Comparison of ENCODE assay signal across 2 cellular contexts in the genomic region with DNA sequence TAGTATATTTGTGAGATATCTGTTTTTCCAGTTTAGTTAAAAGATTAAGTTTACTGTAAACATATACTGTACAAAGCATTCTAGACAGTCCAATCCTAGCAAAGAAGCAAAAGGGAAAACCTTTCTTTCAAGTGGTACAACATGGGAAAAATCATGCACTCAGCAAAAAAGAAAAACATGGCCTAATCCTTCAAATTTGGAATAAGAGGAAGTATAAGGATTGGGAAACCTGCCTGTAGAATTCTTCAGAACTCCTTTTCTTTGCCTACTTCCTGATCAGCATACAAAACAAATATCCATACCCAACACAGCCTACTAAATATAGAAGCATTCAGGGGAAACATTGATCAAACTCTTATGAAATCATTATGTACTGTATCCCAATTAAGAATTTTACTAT.
TF ChIP-seq lines count a peak whose summit lies in the region.

No MANE protein-coding gene starts in this region.

TF ChIP-seq in A549, 52 proteins besides CTCF, POLR2A, EP300 and RAD21:
- TF ChIP-seq CHD2 (IDR thresholded peaks at IDR 0.05; ENCODE audit: low read length, partially characterized antibody), result no peak
- no peak for TF ChIP-seq RFX5 (IDR thresholded peaks at IDR 0.05)
- TF ChIP-seq MAFK (IDR thresholded peaks at IDR 0.05; ENCODE audit: partially characterized antibody), result peak; percentile 59

TF ChIP-seq in K562, 482 proteins besides CTCF, POLR2A, EP300 and RAD21:
- no peak for TF ChIP-seq LARP7 (IDR thresholded peaks at IDR 0.05)
- TF ChIP-seq PHF8 (IDR thresholded peaks at IDR 0.05; ENCODE audit: borderline replicate concordance, low read length), result no peak
- TF ChIP-seq ZNF316 (IDR thresholded peaks at IDR 0.05), result peak; percentile 85
- peak; percentile 61; the same call in 1 of the 2 replicates for TF ChIP-seq MAFF (IDR thresholded peaks at IDR 0.05; ENCODE audit: low read length)
- TF ChIP-seq SMARCB1 (IDR thresholded peaks at IDR 0.05; ENCODE audit: insufficient read length, low read depth), result no peak
- TF ChIP-seq ZNF764 (CRISPR knock-in tag; IDR thresholded peaks at IDR 0.05; ENCODE audit: low read depth), result no peak
- peak; percentile 59 for TF ChIP-seq MAFG (tag; conservative IDR thresholded peaks at IDR 0.05)
- TF ChIP-seq LCOR (CRISPR knock-in tag; IDR thresholded peaks at IDR 0.05), result no peak
- TF ChIP-seq BDP1 (IDR thresholded peaks at IDR 0.05; ENCODE audit: insufficient read depth, insufficient read length), result no peak
- TF ChIP-seq C11orf30 (IDR thresholded peaks at IDR 0.05; ENCODE audit: low read depth), result peak; percentile 80
- TF ChIP-seq MAFK (IDR thresholded peaks at IDR 0.05; ENCODE audit: low read length), result peak; percentile 52
- TF ChIP-seq, protein P1, sequence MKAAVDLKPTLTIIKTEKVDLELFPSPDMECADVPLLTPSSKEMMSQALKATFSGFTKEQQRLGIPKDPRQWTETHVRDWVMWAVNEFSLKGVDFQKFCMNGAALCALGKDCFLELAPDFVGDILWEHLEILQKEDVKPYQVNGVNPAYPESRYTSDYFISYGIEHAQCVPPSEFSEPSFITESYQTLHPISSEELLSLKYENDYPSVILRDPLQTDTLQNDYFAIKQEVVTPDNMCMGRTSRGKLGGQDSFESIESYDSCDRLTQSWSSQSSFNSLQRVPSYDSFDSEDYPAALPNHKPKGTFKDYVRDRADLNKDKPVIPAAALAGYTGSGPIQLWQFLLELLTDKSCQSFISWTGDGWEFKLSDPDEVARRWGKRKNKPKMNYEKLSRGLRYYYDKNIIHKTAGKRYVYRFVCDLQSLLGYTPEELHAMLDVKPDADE (conservative IDR thresholded peaks at IDR 0.05; ENCODE audit: control insufficient read depth, low read depth, low read length), result no peak
- TF ChIP-seq, protein P2, sequence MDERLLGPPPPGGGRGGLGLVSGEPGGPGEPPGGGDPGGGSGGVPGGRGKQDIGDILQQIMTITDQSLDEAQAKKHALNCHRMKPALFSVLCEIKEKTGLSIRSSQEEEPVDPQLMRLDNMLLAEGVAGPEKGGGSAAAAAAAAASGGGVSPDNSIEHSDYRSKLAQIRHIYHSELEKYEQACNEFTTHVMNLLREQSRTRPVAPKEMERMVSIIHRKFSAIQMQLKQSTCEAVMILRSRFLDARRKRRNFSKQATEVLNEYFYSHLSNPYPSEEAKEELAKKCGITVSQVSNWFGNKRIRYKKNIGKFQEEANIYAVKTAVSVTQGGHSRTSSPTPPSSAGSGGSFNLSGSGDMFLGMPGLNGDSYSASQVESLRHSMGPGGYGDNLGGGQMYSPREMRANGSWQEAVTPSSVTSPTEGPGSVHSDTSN (CRISPR knock-in tag; IDR thresholded peaks at IDR 0.05; ENCODE audit: low read depth), result no peak
- TF ChIP-seq, protein P2 (tag; conservative IDR thresholded peaks at IDR 0.05; ENCODE audit: low read depth), result no peak
- TF ChIP-seq ZNF780A (CRISPR knock-in tag; IDR thresholded peaks at IDR 0.05), result no peak
- no peak for TF ChIP-seq BCLAF1 (IDR thresholded peaks at IDR 0.05; ENCODE audit: borderline replicate concordance in 1 of 2, control insufficient read depth in 1 of 2, low read depth in 2 of 2, low read length in 1 of 2)
- TF ChIP-seq BMI1 (IDR thresholded peaks at IDR 0.05; ENCODE audit: low read length), result no peak
- TF ChIP-seq SAFB2 (IDR thresholded peaks at IDR 0.05; ENCODE audit: borderline replicate concordance, low read depth, low read length, severe bottlenecking), result no peak
- TF ChIP-seq, protein P3, sequence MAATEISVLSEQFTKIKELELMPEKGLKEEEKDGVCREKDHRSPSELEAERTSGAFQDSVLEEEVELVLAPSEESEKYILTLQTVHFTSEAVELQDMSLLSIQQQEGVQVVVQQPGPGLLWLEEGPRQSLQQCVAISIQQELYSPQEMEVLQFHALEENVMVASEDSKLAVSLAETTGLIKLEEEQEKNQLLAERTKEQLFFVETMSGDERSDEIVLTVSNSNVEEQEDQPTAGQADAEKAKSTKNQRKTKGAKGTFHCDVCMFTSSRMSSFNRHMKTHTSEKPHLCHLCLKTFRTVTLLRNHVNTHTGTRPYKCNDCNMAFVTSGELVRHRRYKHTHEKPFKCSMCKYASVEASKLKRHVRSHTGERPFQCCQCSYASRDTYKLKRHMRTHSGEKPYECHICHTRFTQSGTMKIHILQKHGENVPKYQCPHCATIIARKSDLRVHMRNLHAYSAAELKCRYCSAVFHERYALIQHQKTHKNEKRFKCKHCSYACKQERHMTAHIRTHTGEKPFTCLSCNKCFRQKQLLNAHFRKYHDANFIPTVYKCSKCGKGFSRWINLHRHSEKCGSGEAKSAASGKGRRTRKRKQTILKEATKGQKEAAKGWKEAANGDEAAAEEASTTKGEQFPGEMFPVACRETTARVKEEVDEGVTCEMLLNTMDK (IDR thresholded peaks at IDR 0.05; ENCODE audit: borderline replicate concordance, insufficient read depth, low read depth, low read length, poor library complexity, severe bottlenecking), result no peak
- TF ChIP-seq PATZ1 (CRISPR knock-in tag; IDR thresholded peaks at IDR 0.05; ENCODE audit: borderline replicate concordance), result no peak
- TF ChIP-seq CHCHD3 (CRISPR knock-in tag; IDR thresholded peaks at IDR 0.05), result no peak
- TF ChIP-seq ZNF253 (CRISPR knock-in tag; conservative IDR thresholded peaks at IDR 0.05), result no peak
- TF ChIP-seq ZNF518B (CRISPR knock-in tag; IDR thresholded peaks at IDR 0.05), result no peak
- no peak for TF ChIP-seq GABPB1 (CRISPR knock-in tag; IDR thresholded peaks at IDR 0.05)
- TF ChIP-seq HMGN3 (IDR thresholded peaks at IDR 0.05; ENCODE audit: borderline replicate concordance, extremely low read depth, insufficient read length, low read depth, low read length), result no peak
